ENCODE assay signal across 24 cellular contexts in the genomic region with DNA sequence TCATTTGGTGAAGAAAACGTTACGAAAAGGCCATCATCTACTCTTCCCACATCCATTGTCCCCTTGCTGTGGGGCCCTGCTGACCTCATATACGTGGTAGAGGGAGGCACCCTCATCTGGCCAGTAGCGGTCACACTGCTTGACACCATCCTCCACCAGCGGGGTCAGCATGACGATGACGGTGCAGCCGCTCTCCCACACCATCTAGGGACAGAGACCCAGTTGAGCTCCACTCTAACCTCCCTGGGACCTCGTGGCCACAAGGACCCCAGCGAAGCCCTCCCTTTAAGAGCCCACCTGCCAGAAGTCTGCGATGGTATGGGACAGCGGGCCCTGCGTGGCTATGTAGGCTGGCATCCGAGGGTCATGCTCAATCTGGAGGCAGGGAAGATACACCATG. TPM values are rescaled to one million over a fixed set of nuclear protein-coding genes. Genes with fewer than 3 reads are reported as not detected.
DNase-seq lines count a peak whose midpoint lies in the region; ATAC-seq and TF ChIP-seq lines count a peak whose summit lies in the region.
"Had no signal": no experiment of that assay in that cellular context is flagged by ENCODE, and none has a peak within 500 bp of the region (broad histone marks: within the 10 kb centered on the region; RNA-seq: fewer than 3 reads in every experiment).

No MANE protein-coding gene starts in this region.

- H3K36me3 ChIP-seq in upper lobe of right lung = no peaks in the 10 kb centered on the region
- H3K36me3 ChIP-seq: HAP-1 had no signal

- CTCF ChIA-PET in activated CD8-positive, alpha-beta memory T cell treated with anti-CD3 and anti-CD28 coated beads, Interleukin-2, amount 10 ng/mL, durations not matched to agents 7 days and 5 days (lab: Charles Lee) = interaction anchor here (1.5 to 8.5 kb wide), 22 partner anchors 12 to 241 kb away, joined by 4 to 260 read pairs (median 14); partner anchors contain the start of genes ABCB6, CNPPD1, DNAJB2 and GLB1L

- DNase-seq in activated CD8-positive, alpha-beta memory T cell treated with anti-CD3 and anti-CD28 coated beads, Interleukin-2, amount 10 ng/mL, durations not matched to agents 7 days and 5 days = peak; percentile 39
- DNase-seq in activated CD8-positive, alpha-beta memory T cell treated with anti-CD3 and anti-CD28 coated beads, Interleukin-2, amount 50 U/mL, for 4 hours = no peak
- no peak for DNase-seq in natural killer cell
- no peak for DNase-seq in natural killer cell treated with Interleukin-12 subunit alpha and Interleukin-12 subunit beta and Interleukin-15 and Interleukin-18, amount 100 ng/mL, for 72 hours (ENCODE audit: low spot score)
- peak; percentile 43 for DNase-seq in left lobe of liver (ENCODE audit: low spot score)
- peak; percentile 49 for DNase-seq in upper lobe of right lung
- no peak for DNase-seq in T-helper 2 cell treated with Interferon-gamma antibody and Interleukin-4, amounts not matched to agents 5 μg/mL and 100 μg/mL, for 36 hours (ENCODE audit: low spot score)
- no peak for DNase-seq in HCEC 1CT
- DNase-seq: 8988T, BE2C, Caco-2, GDM1, NCI-H1092 treated with DMSO at 0.1 percent for 48 hours, NCI-H146, NCI-H510A, NCI-H774, OCI-M1, Right ventricle myocardium superior had no signal

- no peak for ATAC-seq in activated CD8-positive, alpha-beta memory T cell treated with anti-CD3 and anti-CD28 coated beads, Interleukin-2, amount 10 ng/mL, durations not matched to agents 7 days and 5 days
- ATAC-seq in natural killer cell = no peak
- no peak for ATAC-seq in natural killer cell treated with Interleukin-12 subunit alpha and Interleukin-12 subunit beta and Interleukin-15 and Interleukin-18, amount 100 ng/mL, for 72 hours
- no peak for ATAC-seq in left lobe of liver
- no peak for ATAC-seq in upper lobe of right lung

- no peak overlapping the region for H3K27ac ChIP-seq in upper lobe of right lung
- H3K27ac ChIP-seq: HL-60 had no signal

- no peak overlapping the region for H3K4me3 ChIP-seq in upper lobe of right lung
- H3K4me3 ChIP-seq: HAP-1 had no signal

- H3K9me3 Mint-ChIP-seq in activated CD8-positive, alpha-beta memory T cell treated with anti-CD3 and anti-CD28 coated beads, Interleukin-2, amount 10 ng/mL, durations not matched to agents 7 days and 5 days (ENCODE audit: low read depth) = no peaks in the 10 kb centered on the region
- H3K9me3 Mint-ChIP-seq in natural killer cell = no peaks in the 10 kb centered on the region
- no peaks in the 10 kb centered on the region for H3K9me3 Mint-ChIP-seq in natural killer cell treated with Interleukin-12 subunit alpha and Interleukin-12 subunit beta and Interleukin-15 and Interleukin-18, amount 100 ng/mL, for 72 hours
- H3K9me3 Mint-ChIP-seq in T-helper 2 cell treated with Interferon-gamma antibody and Interleukin-4, amounts not matched to agents 5 μg/mL and 100 μg/mL, for 36 hours = no peaks in the 10 kb centered on the region
- H3K9me3 Mint-ChIP-seq: CD4-positive, CD25-positive, alpha-beta regulatory T cell had no signal

- no peak overlapping the region for H3K4me3 Mint-ChIP-seq in activated CD8-positive, alpha-beta memory T cell treated with anti-CD3 and anti-CD28 coated beads, Interleukin-2, amount 10 ng/mL, durations not matched to agents 7 days and 5 days
- no peak overlapping the region for H3K4me3 Mint-ChIP-seq in natural killer cell
- H3K4me3 Mint-ChIP-seq in natural killer cell treated with Interleukin-12 subunit alpha and Interleukin-12 subunit beta and Interleukin-15 and Interleukin-18, amount 100 ng/mL, for 72 hours = no peak overlapping the region
- H3K4me3 Mint-ChIP-seq in T-helper 2 cell treated with Interferon-gamma antibody and Interleukin-4, amounts not matched to agents 5 μg/mL and 100 μg/mL, for 36 hours = no peak overlapping the region

- H3K27me3 ChIP-seq in upper lobe of right lung = peaks cover 12% of the 10 kb centered on the region
- H3K27me3 ChIP-seq: BE2C had no signal

- peaks cover 12% of the 10 kb centered on the region for H3K4me1 ChIP-seq in upper lobe of right lung
- H3K4me1 ChIP-seq: BE2C had no signal

- H3K27me3 Mint-ChIP-seq in activated CD8-positive, alpha-beta memory T cell treated with anti-CD3 and anti-CD28 coated beads, Interleukin-2, amount 10 ng/mL, durations not matched to agents 7 days and 5 days = peaks cover 31% of the 10 kb centered on the region
- peaks cover 4 to 12% of the 10 kb centered on the region in 2 donors for H3K27me3 Mint-ChIP-seq in natural killer cell (ENCODE audit: low read depth in 2 of 2)
- peaks cover 2 to 4% of the 10 kb centered on the region in 2 donors for H3K27me3 Mint-ChIP-seq in natural killer cell treated with Interleukin-12 subunit alpha and Interleukin-12 subunit beta and Interleukin-15 and Interleukin-18, amount 100 ng/mL, for 72 hours
- peaks cover 19% of the 10 kb centered on the region for H3K27me3 Mint-ChIP-seq in T-helper 2 cell treated with Interferon-gamma antibody and Interleukin-4, amounts not matched to agents 5 μg/mL and 100 μg/mL, for 36 hours (ENCODE audit: low read depth)

- peaks cover 15% of the 10 kb centered on the region for H3K4me1 Mint-ChIP-seq in activated CD8-positive, alpha-beta memory T cell treated with anti-CD3 and anti-CD28 coated beads, Interleukin-2, amount 10 ng/mL, durations not matched to agents 7 days and 5 days
- H3K4me1 Mint-ChIP-seq in natural killer cell = peaks cover 6 to 17% of the 10 kb centered on the region in 2 donors
- H3K4me1 Mint-ChIP-seq in natural killer cell treated with Interleukin-12 subunit alpha and Interleukin-12 subunit beta and Interleukin-15 and Interleukin-18, amount 100 ng/mL, for 72 hours (ENCODE audit: low read depth in 2 of 2) = peaks cover 6 to 12% of the 10 kb centered on the region in 2 donors
- peaks cover 13% of the 10 kb centered on the region for H3K4me1 Mint-ChIP-seq in T-helper 2 cell treated with Interferon-gamma antibody and Interleukin-4, amounts not matched to agents 5 μg/mL and 100 μg/mL, for 36 hours (ENCODE audit: low read depth)

- TF ChIP-seq CTCF in natural killer cell (IDR thresholded peaks at IDR 0.05) (no peak), upper lobe of right lung (IDR thresholded peaks at IDR 0.05) (no peak)

- no peak overlapping the region for H3K27ac Mint-ChIP-seq in activated CD8-positive, alpha-beta memory T cell treated with anti-CD3 and anti-CD28 coated beads, Interleukin-2, amount 10 ng/mL, durations not matched to agents 7 days and 5 days
- peak overlapping the region; percentile 3 to 80 for H3K27ac Mint-ChIP-seq in natural killer cell
- H3K27ac Mint-ChIP-seq in natural killer cell treated with Interleukin-12 subunit alpha and Interleukin-12 subunit beta and Interleukin-15 and Interleukin-18, amount 100 ng/mL, for 72 hours = no peak overlapping the region
- no peak overlapping the region for H3K27ac Mint-ChIP-seq in T-helper 2 cell treated with Interferon-gamma antibody and Interleukin-4, amounts not matched to agents 5 μg/mL and 100 μg/mL, for 36 hours

- intact Hi-C loops in natural killer cell (cut with micrococcal nuclease) (no loop called here), upper lobe of right lung (cut with DNase I) (no loop called here)

- no peaks in the 10 kb centered on the region for H3K36me3 Mint-ChIP-seq in activated CD8-positive, alpha-beta memory T cell treated with anti-CD3 and anti-CD28 coated beads, Interleukin-2, amount 10 ng/mL, durations not matched to agents 7 days and 5 days
- H3K36me3 Mint-ChIP-seq in natural killer cell = no peaks in the 10 kb centered on the region
- no peaks in the 10 kb centered on the region for H3K36me3 Mint-ChIP-seq in natural killer cell treated with Interleukin-12 subunit alpha and Interleukin-12 subunit beta and Interleukin-15 and Interleukin-18, amount 100 ng/mL, for 72 hours
- no peaks in the 10 kb centered on the region for H3K36me3 Mint-ChIP-seq in T-helper 2 cell treated with Interferon-gamma antibody and Interleukin-4, amounts not matched to agents 5 μg/mL and 100 μg/mL, for 36 hours (ENCODE audit: low read depth)
- H3K36me3 Mint-ChIP-seq: CD4-positive, CD25-positive, alpha-beta regulatory T cell had no signal

- H3K9me3 ChIP-seq in upper lobe of right lung = no peaks in the 10 kb centered on the region
- H3K9me3 ChIP-seq: BE2C, Caco-2 had no signal

RNA-seq across cellular contexts. Expression of gene PTPRN, which starts 13.1 kb away (rescaled TPM):
- total RNA-seq in activated CD8-positive, alpha-beta memory T cell treated with anti-CD3 and anti-CD28 coated beads, Interleukin-2, amount 10 ng/mL, durations not matched to agents 7 days and 5 days = under 1 TPM in 1 of 2 experiments, not detected in 1; 0.28 TPM
- under 1 TPM in 2 of 3 donors, not detected in 1; 0.23 to 0.35 TPM for total RNA-seq in natural killer cell
- not detected for total RNA-seq in natural killer cell treated with Interleukin-12 subunit alpha and Interleukin-12 subunit beta and Interleukin-15 and Interleukin-18, amount 100 ng/mL, for 72 hours
- total RNA-seq in left lobe of liver = not detected
- total RNA-seq in upper lobe of right lung = not detected
- total RNA-seq: Caco-2; CD4-positive, CD25-positive, alpha-beta regulatory T cell; Right ventricle myocardium superior had no signal

RNA-seq across cellular contexts. Expression of gene DNAJB2, which starts 17.0 kb away (rescaled TPM):
- total RNA-seq in activated CD8-positive, alpha-beta memory T cell treated with anti-CD3 and anti-CD28 coated beads, Interleukin-2, amount 10 ng/mL, durations not matched to agents 7 days and 5 days = 10 to 100 TPM; 48.2 to 49.0 TPM
- total RNA-seq in natural killer cell (100 to 1,000 TPM in 1 of 3 donors, 10 to 100 TPM in 2; 70.3 to 108 (median 98.3) TPM), left lobe of liver (40.9 TPM), upper lobe of right lung (79.4 TPM)
- total RNA-seq in natural killer cell treated with Interleukin-12 subunit alpha and Interleukin-12 subunit beta and Interleukin-15 and Interleukin-18, amount 100 ng/mL, for 72 hours = 10 to 100 TPM; 43.4 to 47.9 TPM

RNA-seq across cellular contexts. Expression of gene RESP18, which starts 36.4 kb away (rescaled TPM):
- not detected for total RNA-seq in activated CD8-positive, alpha-beta memory T cell treated with anti-CD3 and anti-CD28 coated beads, Interleukin-2, amount 10 ng/mL, durations not matched to agents 7 days and 5 days
- total RNA-seq in natural killer cell (not detected), left lobe of liver (not detected), upper lobe of right lung (not detected)
- not detected for total RNA-seq in natural killer cell treated with Interleukin-12 subunit alpha and Interleukin-12 subunit beta and Interleukin-15 and Interleukin-18, amount 100 ng/mL, for 72 hours
- total RNA-seq: Caco-2; CD4-positive, CD25-positive, alpha-beta regulatory T cell; Daoy; HT1080; LHCN-M2; Right ventricle myocardium superior had no signal

RNA-seq across cellular contexts. Expression of gene TUBA4A, which starts 42.4 kb away (rescaled TPM):
- total RNA-seq in activated CD8-positive, alpha-beta memory T cell treated with anti-CD3 and anti-CD28 coated beads, Interleukin-2, amount 10 ng/mL, durations not matched to agents 7 days and 5 days = 100 to 1,000 TPM; 244 to 337 TPM
- 100 to 1,000 TPM; 145 to 188 (median 146) TPM for total RNA-seq in natural killer cell
- total RNA-seq in natural killer cell treated with Interleukin-12 subunit alpha and Interleukin-12 subunit beta and Interleukin-15 and Interleukin-18, amount 100 ng/mL, for 72 hours = 100 to 1,000 TPM; 159 to 161 TPM
- total RNA-seq in left lobe of liver = 29.0 TPM
- 45.4 TPM for total RNA-seq in upper lobe of right lung

RNA-seq across cellular contexts. Expression of gene TUBA4B, which starts 43.1 kb away (rescaled TPM):
- not detected for total RNA-seq in activated CD8-positive, alpha-beta memory T cell treated with anti-CD3 and anti-CD28 coated beads, Interleukin-2, amount 10 ng/mL, durations not matched to agents 7 days and 5 days
- total RNA-seq in natural killer cell (not detected), left lobe of liver (not detected), upper lobe of right lung (not detected)
- total RNA-seq in natural killer cell treated with Interleukin-12 subunit alpha and Interleukin-12 subunit beta and Interleukin-15 and Interleukin-18, amount 100 ng/mL, for 72 hours = not detected
- total RNA-seq: Caco-2; CD4-positive, CD25-positive, alpha-beta regulatory T cell; Daoy; LHCN-M2; Right ventricle myocardium superior had no signal

Comparison
In these comparisons a context has a peak if more than half of its experiments do, and no peak if none do; other contexts are left out.
1. DNase-seq: peak in activated CD8-positive, alpha-beta memory T cell treated with anti-CD3 and anti-CD28 coated beads, Interleukin-2, amount 10 ng/mL, durations not matched to agents 7 days and 5 days (single experiment), left lobe of liver (single experiment) and upper lobe of right lung (single experiment); none in activated CD8-positive, alpha-beta memory T cell treated with anti-CD3 and anti-CD28 coated beads, Interleukin-2, amount 50 U/mL, for 4 hours (single experiment), natural killer cell (single experiment), natural killer cell treated with Interleukin-12 subunit alpha and Interleukin-12 subunit beta and Interleukin-15 and Interleukin-18, amount 100 ng/mL, for 72 hours (single experiment), T-helper 2 cell treated with Interferon-gamma antibody and Interleukin-4, amounts not matched to agents 5 μg/mL and 100 μg/mL, for 36 hours (single experiment) and HCEC 1CT (single experiment).
2. H3K27ac Mint-ChIP-seq: peak in natural killer cell (2 of 2); none in activated CD8-positive, alpha-beta memory T cell treated with anti-CD3 and anti-CD28 coated beads, Interleukin-2, amount 10 ng/mL, durations not matched to agents 7 days and 5 days (single experiment), natural killer cell treated with Interleukin-12 subunit alpha and Interleukin-12 subunit beta and Interleukin-15 and Interleukin-18, amount 100 ng/mL, for 72 hours (0 of 2) and T-helper 2 cell treated with Interferon-gamma antibody and Interleukin-4, amounts not matched to agents 5 μg/mL and 100 μg/mL, for 36 hours (single experiment).